In genomic region chr1:218880484-218881060, GRCh38 we compare ENCODE assay signal across 16 cellular contexts.
DNase-seq lines count a peak whose midpoint lies in the region; ATAC-seq and TF ChIP-seq lines count a peak whose summit lies in the region.
"Had no signal": no experiment of that assay in that cellular context is flagged by ENCODE, and none has a peak within 500 bp of the region (broad histone marks: within the 10 kb centered on the region; RNA-seq: fewer than 3 reads in every experiment).

No MANE protein-coding gene starts in this region.

- TF ChIP-seq POLR2A in testis (IDR thresholded peaks at IDR 0.05): no peak

- H3F3A ChIP-seq in SK-N-SH (replicated peaks; ENCODE audit: insufficient read depth): no peaks in the 10 kb centered on the region

- H3K4me1 ChIP-seq in SK-N-SH (ENCODE audit: control insufficient read depth in 1 of 2, insufficient read depth in 2 of 2, low read depth in 1 of 2, low read length in 1 of 2): peaks cover 0 to 6% of the 10 kb centered on the region in 2 experiments; a peak in 3 of 4 replicates
- H3K4me1 ChIP-seq in testis: peaks cover 14% of the 10 kb centered on the region
- no peaks in the 10 kb centered on the region for H3K4me1 ChIP-seq in OCI-LY7 (ENCODE audit: insufficient read depth, low read length, poor library complexity, severe bottlenecking)

- BruUV-seq in OCI-LY7 (replicated peaks; lab: Mats Ljungman, UMichigan): no TSS peak

- peak; percentile 23 for DNase-seq in SK-N-SH
- peak; percentile 64 for DNase-seq in NCI-H226
- peak; percentile 60 for DNase-seq in choroid plexus epithelial cell (ENCODE audit: low read depth)
- peak; percentile 57 for DNase-seq in testis
- DNase-seq in OCI-LY7 (ENCODE audit: low spot score): no peak
- no peak for DNase-seq in NCI-H2081 treated with DMSO at 0.1 percent for 48 hours (lab: John Stamatoyannopoulos, UW)
- DNase-seq in iPS-NIHi11 (ENCODE audit: low spot score): no peak
- DNase-seq: 8988T; CD4-positive, CD25-positive, alpha-beta regulatory T cell; DMS153; DMS79 treated with DMSO at 0.1 percent for 48 hours; EL; GM23248; H7 had no signal

- no peak for ATAC-seq in SK-N-SH treated with all-trans-retinoic acid at 6 μM for 48 hours

- intact Hi-C loops in testis (cut with DNase I; ENCODE audit: low total_unique reads): no loop called here
- intact Hi-C loops in OCI-LY7 (cut with micrococcal nuclease; ENCODE audit: unreplicated experiment): no loop called here

- POLR2A ChIA-PET in SK-N-SH (lab: Yijun Ruan, JAX): no interaction called here
- POLR2A ChIA-PET in OCI-LY7 (lab: Charles Lee): no interaction called here

- CTCF ChIA-PET in SK-N-SH (lab: Yijun Ruan, JAX) (interaction anchor here (1.1 kb wide), 2 partner anchors 10 to 23 kb away, joined by 3 read pairs; no protein-coding TSS in a partner anchor), OCI-LY7 (lab: Charles Lee; ENCODE audit: unreplicated experiment) (no interaction called here)

- no peak overlapping the region for H3K27ac ChIP-seq in SK-N-SH (ENCODE audit: low read depth in 2 of 2, low read length in 1 of 2)
- peak overlapping the region; percentile 4 to 67 for H3K27ac ChIP-seq in testis
- no peak overlapping the region for H3K27ac ChIP-seq in OCI-LY7 (ENCODE audit: low read depth, low read length, poor library complexity, severe bottlenecking)
- H3K27ac ChIP-seq: GM23248 had no signal

- no peak overlapping the region for H3K9ac ChIP-seq in SK-N-SH
- H3K9ac ChIP-seq: BLaER1 treated with 17β-estradiol and CSF1 and Interleukin-3, amounts not matched to agents 10 nM and 100 nM; GM23248 had no signal

- no peak overlapping the region for H3K4me2 ChIP-seq in SK-N-SH
- H3K4me2 ChIP-seq in OCI-LY7 (ENCODE audit: low read length): no peak overlapping the region
- H3K4me2 ChIP-seq: BLaER1 treated with 17β-estradiol and CSF1 and Interleukin-3, amounts not matched to agents 10 nM and 100 nM had no signal

- H3K79me2 ChIP-seq in SK-N-SH (ENCODE audit: insufficient read depth): no peaks in the 10 kb centered on the region
- no peaks in the 10 kb centered on the region for H3K79me2 ChIP-seq in OCI-LY7 (ENCODE audit: insufficient read depth, low read depth, low read length)

- H3K27me3 ChIP-seq in SK-N-SH (ENCODE audit: insufficient read depth) (no peaks in the 10 kb centered on the region), testis (no peaks in the 10 kb centered on the region)
- H3K27me3 ChIP-seq: BLaER1 treated with 17β-estradiol and CSF1 and Interleukin-3, amounts not matched to agents 10 nM and 100 nM had no signal

- no peak for TF ChIP-seq EP300 in SK-N-SH (IDR thresholded peaks at IDR 0.05; ENCODE audit: borderline replicate concordance in 1 of 2, low read depth in 1 of 2, low read length in 1 of 2)

- WGBS in SK-N-SH (ENCODE audit: low lambda C conversion rate): 73% methylated on average over 5 of the region's 5 CpGs
- WGBS in testis, 2 donors: 26 to 55% methylated on average over 5 of the region's 5 CpGs

- no peak overlapping the region for H3K4me3 ChIP-seq in SK-N-SH (ENCODE audit: low read depth in 2 of 2, low read length in 1 of 2)
- no peak overlapping the region for H3K4me3 ChIP-seq in choroid plexus epithelial cell (ENCODE audit: low read depth, low read length)
- no peak overlapping the region for H3K4me3 ChIP-seq in testis
- H3K4me3 ChIP-seq in OCI-LY7 (ENCODE audit: low read depth, low read length, poor library complexity, severe bottlenecking): no peak overlapping the region
- H3K4me3 ChIP-seq: BLaER1 treated with 17β-estradiol and CSF1 and Interleukin-3, amounts not matched to agents 10 nM and 100 nM; GM23248 had no signal

- H2AFZ ChIP-seq in SK-N-SH (ENCODE audit: low read depth) (no peak overlapping the region), OCI-LY7 (ENCODE audit: low read length) (no peak overlapping the region)
- H2AFZ ChIP-seq: GM23248 had no signal

- no peak for TF ChIP-seq CTCF in SK-N-SH (IDR thresholded peaks at IDR 0.05)
- no peak for TF ChIP-seq CTCF in choroid plexus epithelial cell (conservative IDR thresholded peaks at IDR 0.05; ENCODE audit: low read depth, low read length)
- no peak for TF ChIP-seq CTCF in testis (IDR thresholded peaks at IDR 0.05)
- no peak for TF ChIP-seq CTCF in OCI-LY7 (conservative IDR thresholded peaks at IDR 0.05; ENCODE audit: low read length)

- H3K9me3 ChIP-seq in SK-N-SH (no peaks in the 10 kb centered on the region), testis (no peaks in the 10 kb centered on the region), OCI-LY7 (ENCODE audit: low read length) (no peaks in the 10 kb centered on the region)

- H3K9me2 ChIP-seq in SK-N-SH (no peaks in the 10 kb centered on the region), OCI-LY7 (ENCODE audit: insufficient read depth, low read length) (no peaks in the 10 kb centered on the region)

- no peaks in the 10 kb centered on the region for H3K36me3 ChIP-seq in SK-N-SH (replicated peaks in 1 of 2; ENCODE audit: control insufficient read depth in 1 of 2, insufficient read depth in 2 of 2, low read length in 1 of 2)
- H3K36me3 ChIP-seq in testis (ENCODE audit: low read depth, missing control alignments): no peaks in the 10 kb centered on the region
- no peaks in the 10 kb centered on the region for H3K36me3 ChIP-seq in OCI-LY7 (ENCODE audit: insufficient read depth, low read length)
- H3K36me3 ChIP-seq: BLaER1 treated with 17β-estradiol and CSF1 and Interleukin-3, amounts not matched to agents 10 nM and 100 nM had no signal

- H4K20me1 ChIP-seq in SK-N-SH (ENCODE audit: insufficient read depth) (no peaks in the 10 kb centered on the region), OCI-LY7 (ENCODE audit: insufficient read depth, low read length) (no peaks in the 10 kb centered on the region)
- H4K20me1 ChIP-seq: BLaER1 treated with 17β-estradiol and CSF1 and Interleukin-3, amounts not matched to agents 10 nM and 100 nM had no signal

- no peak for TF ChIP-seq RAD21 in SK-N-SH (IDR thresholded peaks at IDR 0.05; ENCODE audit: low read length)

TF ChIP-seq in SK-N-SH, 30 proteins besides CTCF, POLR2A, EP300 and RAD21 (continues in another document):
- TF ChIP-seq TAF1 (IDR thresholded peaks at IDR 0.05; ENCODE audit: borderline replicate concordance, low read depth, low read length) (no peak), SIN3A (IDR thresholded peaks at IDR 0.05; ENCODE audit: borderline replicate concordance, low read depth, low read length) (no peak), MEF2A (IDR thresholded peaks at IDR 0.05; ENCODE audit: borderline replicate concordance, low read depth) (no peak), POLR2AphosphoS5 (IDR thresholded peaks at IDR 0.05; ENCODE audit: low read depth, low read length) (no peak), NFIC (IDR thresholded peaks at IDR 0.05; ENCODE audit: borderline replicate concordance) (no peak), TEAD4 (IDR thresholded peaks at IDR 0.05; ENCODE audit: borderline replicate concordance, insufficient read depth) (no peak)
- TF ChIP-seq, protein P1, sequence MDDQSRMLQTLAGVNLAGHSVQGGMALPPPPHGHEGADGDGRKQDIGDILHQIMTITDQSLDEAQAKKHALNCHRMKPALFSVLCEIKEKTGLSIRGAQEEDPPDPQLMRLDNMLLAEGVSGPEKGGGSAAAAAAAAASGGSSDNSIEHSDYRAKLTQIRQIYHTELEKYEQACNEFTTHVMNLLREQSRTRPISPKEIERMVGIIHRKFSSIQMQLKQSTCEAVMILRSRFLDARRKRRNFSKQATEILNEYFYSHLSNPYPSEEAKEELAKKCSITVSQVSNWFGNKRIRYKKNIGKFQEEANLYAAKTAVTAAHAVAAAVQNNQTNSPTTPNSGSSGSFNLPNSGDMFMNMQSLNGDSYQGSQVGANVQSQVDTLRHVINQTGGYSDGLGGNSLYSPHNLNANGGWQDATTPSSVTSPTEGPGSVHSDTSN (IDR thresholded peaks at IDR 0.05): no peak
- TF ChIP-seq, protein P2, sequence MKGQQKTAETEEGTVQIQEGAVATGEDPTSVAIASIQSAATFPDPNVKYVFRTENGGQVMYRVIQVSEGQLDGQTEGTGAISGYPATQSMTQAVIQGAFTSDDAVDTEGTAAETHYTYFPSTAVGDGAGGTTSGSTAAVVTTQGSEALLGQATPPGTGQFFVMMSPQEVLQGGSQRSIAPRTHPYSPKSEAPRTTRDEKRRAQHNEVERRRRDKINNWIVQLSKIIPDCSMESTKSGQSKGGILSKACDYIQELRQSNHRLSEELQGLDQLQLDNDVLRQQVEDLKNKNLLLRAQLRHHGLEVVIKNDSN (IDR thresholded peaks at IDR 0.05; ENCODE audit: borderline replicate concordance, low read depth): no peak

TF ChIP-seq in SK-N-SH treated with all-trans-retinoic acid at 6 μM for 48 hours, 23 proteins besides CTCF, POLR2A, EP300 and RAD21:
- no peak for TF ChIP-seq ZNF70 (CRISPR knock-in tag; IDR thresholded peaks at IDR 0.05)
- no peak for TF ChIP-seq OSR1 (CRISPR knock-in tag; IDR thresholded peaks at IDR 0.05)
- TF ChIP-seq BACH2 (CRISPR knock-in tag; IDR thresholded peaks at IDR 0.05; ENCODE audit: borderline replicate concordance): no peak
- no peak for TF ChIP-seq TSHZ2 (CRISPR knock-in tag; IDR thresholded peaks at IDR 0.05)
- TF ChIP-seq ISL1 (CRISPR knock-in tag; IDR thresholded peaks at IDR 0.05): no peak
- no peak for TF ChIP-seq CSDC2 (CRISPR knock-in tag; IDR thresholded peaks at IDR 0.05)
- no peak for TF ChIP-seq TOX (CRISPR knock-in tag; IDR thresholded peaks at IDR 0.05; ENCODE audit: borderline replicate concordance)
- TF ChIP-seq GLIS3 (CRISPR knock-in tag; IDR thresholded peaks at IDR 0.05): no peak
- no peak for TF ChIP-seq PPARA (CRISPR knock-in tag; IDR thresholded peaks at IDR 0.05; ENCODE audit: borderline replicate concordance)

Comparison
In these comparisons a context has a peak if more than half of its experiments do, and no peak if none do; other contexts are left out.
1. DNase-seq: peak in SK-N-SH (single experiment), NCI-H226 (single experiment), choroid plexus epithelial cell (single experiment) and testis (single experiment); none in OCI-LY7 (single experiment), NCI-H2081 treated with DMSO at 0.1 percent for 48 hours (single experiment) and iPS-NIHi11 (single experiment).
2. H3K27ac ChIP-seq: peak in testis (2 of 2); none in SK-N-SH (0 of 2) and OCI-LY7 (single experiment).